In the genomic region with DNA sequence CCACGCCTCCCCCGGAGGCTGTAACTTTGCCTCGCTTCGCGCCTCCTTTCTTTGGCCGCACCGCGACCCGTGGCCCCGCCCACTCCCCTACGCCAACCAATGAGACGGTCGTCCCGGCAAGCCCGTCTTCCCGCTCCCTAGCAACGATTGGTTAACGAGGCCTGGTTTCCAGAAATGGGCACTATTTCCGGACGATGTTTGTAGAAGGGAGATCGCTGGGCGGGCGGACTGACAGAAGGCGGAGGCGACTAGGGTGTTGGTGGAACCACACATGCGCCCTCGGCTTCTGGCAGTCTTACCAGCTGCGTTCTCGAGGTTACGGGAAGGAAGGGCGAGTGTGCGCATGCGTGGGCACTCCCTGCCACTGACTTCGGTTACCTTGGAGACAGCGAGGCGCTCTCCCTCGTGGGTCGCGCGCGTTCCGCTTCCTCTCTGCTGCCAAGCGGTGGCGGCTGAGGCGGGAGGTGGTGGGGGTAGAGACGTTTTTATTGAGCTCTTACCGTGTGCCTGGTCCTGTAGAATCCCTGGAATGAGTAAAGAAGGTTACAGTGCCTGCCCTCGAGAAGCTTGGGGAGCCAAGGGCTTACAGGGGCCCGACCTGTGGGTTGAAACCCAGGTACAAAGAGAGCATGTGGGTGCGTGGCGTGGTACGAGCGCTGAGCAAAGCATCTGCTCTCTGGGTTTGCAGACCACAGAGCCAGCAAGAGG, we compare ENCODE assay signal across 1 cellular context.
TF ChIP-seq lines count a peak whose summit lies in the region.

No MANE protein-coding gene starts in this region.

TF ChIP-seq in HepG2, 621 proteins besides CTCF, POLR2A, EP300 and RAD21 (continued from another document and continues in another):
- TF ChIP-seq ZBTB43 (CRISPR knock-in tag; conservative IDR thresholded peaks at IDR 0.05) (no peak), NFYB (CRISPR knock-in tag; IDR thresholded peaks at IDR 0.05) (peak; percentile 94), ZNF75D (CRISPR knock-in tag; IDR thresholded peaks at IDR 0.05; ENCODE audit: borderline replicate concordance) (no peak), ETV6 (CRISPR knock-in tag; conservative IDR thresholded peaks at IDR 0.05) (peak; percentile 1; the same call in 1 of the 2 replicates), THAP11 (CRISPR knock-in tag; IDR thresholded peaks at IDR 0.05) (peak; percentile 82; the same call in 1 of the 2 replicates), ZBTB21 (CRISPR knock-in tag; IDR thresholded peaks at IDR 0.05) (no peak; the same call in 1 of the 2 replicates), ATAD3A (CRISPR knock-in tag; IDR thresholded peaks at IDR 0.05) (no peak), HOXA5 (CRISPR knock-in tag; IDR thresholded peaks at IDR 0.05) (no peak), SMARCE1 (IDR thresholded peaks at IDR 0.05; ENCODE audit: borderline replicate concordance) (no peak), PCBP1 (IDR thresholded peaks at IDR 0.05; ENCODE audit: borderline replicate concordance, low read depth, low read length) (no peak), PLRG1 (conservative IDR thresholded peaks at IDR 0.05) (no peak), ZNF335 (CRISPR knock-in tag; IDR thresholded peaks at IDR 0.05) (no peak; the same call in 1 of the 2 replicates), ZNF644 (CRISPR knock-in tag; IDR thresholded peaks at IDR 0.05; ENCODE audit: low read depth) (no peak), HINFP (CRISPR knock-in tag; IDR thresholded peaks at IDR 0.05; ENCODE audit: low read depth) (no peak), REXO4 (CRISPR knock-in tag; IDR thresholded peaks at IDR 0.05; ENCODE audit: borderline replicate concordance) (no peak), ZBED4 (CRISPR knock-in tag; IDR thresholded peaks at IDR 0.05; ENCODE audit: borderline replicate concordance) (no peak), SKIL (CRISPR knock-in tag; IDR thresholded peaks at IDR 0.05; ENCODE audit: borderline replicate concordance) (no peak), ISX (CRISPR knock-in tag; conservative IDR thresholded peaks at IDR 0.05) (no peak), CSRNP1 (CRISPR knock-in tag; IDR thresholded peaks at IDR 0.05) (no peak), ZFAT (CRISPR knock-in tag; conservative IDR thresholded peaks at IDR 0.05) (no peak), ZBTB49 (CRISPR knock-in tag; IDR thresholded peaks at IDR 0.05; ENCODE audit: borderline replicate concordance) (no peak), ZSCAN30 (CRISPR knock-in tag; IDR thresholded peaks at IDR 0.05) (no peak), ZNF562 (CRISPR knock-in tag; IDR thresholded peaks at IDR 0.05; ENCODE audit: borderline replicate concordance) (no peak), KLF9 (CRISPR knock-in tag; IDR thresholded peaks at IDR 0.05; ENCODE audit: low read depth) (peak; percentile 51; the same call in 1 of the 2 replicates), ZNF510 (CRISPR knock-in tag; IDR thresholded peaks at IDR 0.05; ENCODE audit: low read depth) (0 out of 2 replicates have a peak, but pooled peaks have one; percentile 28), POLR2AphosphoS2 (IDR thresholded peaks at IDR 0.05; ENCODE audit: low read depth, low read length) (no peak), KLF12 (CRISPR knock-in tag; IDR thresholded peaks at IDR 0.05; ENCODE audit: borderline replicate concordance) (0 out of 2 replicates have a peak, but pooled peaks have one; percentile 16), SRF (IDR thresholded peaks at IDR 0.05; ENCODE audit: low read depth, low read length) (peak; percentile 100), CENPT (CRISPR knock-in tag; IDR thresholded peaks at IDR 0.05; ENCODE audit: low read depth) (no peak), THYN1 (CRISPR knock-in tag; IDR thresholded peaks at IDR 0.05; ENCODE audit: borderline replicate concordance, low read depth) (no peak)
- TF ChIP-seq, protein P1, sequence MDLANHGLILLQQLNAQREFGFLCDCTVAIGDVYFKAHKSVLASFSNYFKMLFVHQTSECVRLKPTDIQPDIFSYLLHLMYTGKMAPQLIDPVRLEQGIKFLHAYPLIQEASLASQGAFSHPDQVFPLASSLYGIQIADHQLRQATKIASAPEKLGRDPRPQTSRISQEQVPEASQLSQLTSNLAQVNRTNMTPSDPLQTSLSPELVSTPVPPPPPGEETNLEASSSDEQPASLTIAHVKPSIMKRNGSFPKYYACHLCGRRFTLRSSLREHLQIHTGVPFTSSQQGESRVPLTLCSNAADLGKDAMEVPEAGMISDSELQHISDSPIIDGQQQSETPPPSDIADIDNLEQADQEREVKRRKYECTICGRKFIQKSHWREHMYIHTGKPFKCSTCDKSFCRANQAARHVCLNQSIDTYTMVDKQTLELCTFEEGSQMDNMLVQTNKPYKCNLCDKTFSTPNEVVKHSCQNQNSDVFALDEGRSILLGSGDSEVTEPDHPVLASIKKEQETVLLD (CRISPR knock-in tag; IDR thresholded peaks at IDR 0.05; ENCODE audit: low read depth): 0 out of 2 replicates have a peak, but pooled peaks have one; percentile 20
- TF ChIP-seq, protein P2, sequence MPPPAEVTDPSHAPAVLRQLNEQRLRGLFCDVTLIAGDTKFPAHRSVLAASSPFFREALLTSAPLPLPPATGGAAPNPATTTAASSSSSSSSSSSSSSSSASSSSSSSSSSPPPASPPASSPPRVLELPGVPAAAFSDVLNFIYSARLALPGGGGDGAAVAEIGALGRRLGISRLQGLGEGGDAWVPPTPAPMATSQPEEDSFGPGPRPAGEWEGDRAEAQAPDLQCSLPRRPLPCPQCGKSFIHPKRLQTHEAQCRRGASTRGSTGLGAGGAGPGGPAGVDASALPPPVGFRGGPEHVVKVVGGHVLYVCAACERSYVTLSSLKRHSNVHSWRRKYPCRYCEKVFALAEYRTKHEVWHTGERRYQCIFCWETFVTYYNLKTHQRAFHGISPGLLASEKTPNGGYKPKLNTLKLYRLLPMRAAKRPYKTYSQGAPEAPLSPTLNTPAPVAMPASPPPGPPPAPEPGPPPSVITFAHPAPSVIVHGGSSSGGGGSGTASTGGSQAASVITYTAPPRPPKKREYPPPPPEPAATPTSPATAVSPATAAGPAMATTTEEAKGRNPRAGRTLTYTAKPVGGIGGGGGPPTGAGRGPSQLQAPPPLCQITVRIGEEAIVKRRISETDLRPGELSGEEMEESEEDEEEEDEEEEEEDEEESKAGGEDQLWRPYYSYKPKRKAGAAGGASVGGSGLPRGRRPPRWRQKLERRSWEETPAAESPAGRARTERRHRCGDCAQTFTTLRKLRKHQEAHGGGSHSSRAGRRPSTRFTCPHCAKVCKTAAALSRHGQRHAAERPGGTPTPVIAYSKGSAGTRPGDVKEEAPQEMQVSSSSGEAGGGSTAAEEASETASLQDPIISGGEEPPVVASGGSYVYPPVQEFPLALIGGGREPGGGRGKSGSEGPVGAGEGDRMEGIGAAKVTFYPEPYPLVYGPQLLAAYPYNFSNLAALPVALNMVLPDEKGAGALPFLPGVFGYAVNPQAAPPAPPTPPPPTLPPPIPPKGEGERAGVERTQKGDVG (CRISPR knock-in tag; IDR thresholded peaks at IDR 0.05; ENCODE audit: borderline replicate concordance): 0 out of 2 replicates have a peak, but pooled peaks have one; percentile 33
- TF ChIP-seq, protein P3, sequence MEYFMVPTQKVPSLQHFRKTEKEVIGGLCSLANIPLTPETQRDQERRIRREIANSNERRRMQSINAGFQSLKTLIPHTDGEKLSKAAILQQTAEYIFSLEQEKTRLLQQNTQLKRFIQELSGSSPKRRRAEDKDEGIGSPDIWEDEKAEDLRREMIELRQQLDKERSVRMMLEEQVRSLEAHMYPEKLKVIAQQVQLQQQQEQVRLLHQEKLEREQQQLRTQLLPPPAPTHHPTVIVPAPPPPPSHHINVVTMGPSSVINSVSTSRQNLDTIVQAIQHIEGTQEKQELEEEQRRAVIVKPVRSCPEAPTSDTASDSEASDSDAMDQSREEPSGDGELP (IDR thresholded peaks at IDR 0.05; ENCODE audit: borderline replicate concordance, low read depth): peak; percentile 52; the same call in 1 of the 2 replicates
- TF ChIP-seq, protein P4, sequence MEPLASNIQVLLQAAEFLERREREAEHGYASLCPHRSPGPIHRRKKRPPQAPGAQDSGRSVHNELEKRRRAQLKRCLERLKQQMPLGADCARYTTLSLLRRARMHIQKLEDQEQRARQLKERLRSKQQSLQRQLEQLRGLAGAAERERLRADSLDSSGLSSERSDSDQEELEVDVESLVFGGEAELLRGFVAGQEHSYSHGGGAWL (CRISPR knock-in tag; IDR thresholded peaks at IDR 0.05): peak; percentile 74; the same call in 1 of the 2 replicates
